In the genomic region with DNA sequence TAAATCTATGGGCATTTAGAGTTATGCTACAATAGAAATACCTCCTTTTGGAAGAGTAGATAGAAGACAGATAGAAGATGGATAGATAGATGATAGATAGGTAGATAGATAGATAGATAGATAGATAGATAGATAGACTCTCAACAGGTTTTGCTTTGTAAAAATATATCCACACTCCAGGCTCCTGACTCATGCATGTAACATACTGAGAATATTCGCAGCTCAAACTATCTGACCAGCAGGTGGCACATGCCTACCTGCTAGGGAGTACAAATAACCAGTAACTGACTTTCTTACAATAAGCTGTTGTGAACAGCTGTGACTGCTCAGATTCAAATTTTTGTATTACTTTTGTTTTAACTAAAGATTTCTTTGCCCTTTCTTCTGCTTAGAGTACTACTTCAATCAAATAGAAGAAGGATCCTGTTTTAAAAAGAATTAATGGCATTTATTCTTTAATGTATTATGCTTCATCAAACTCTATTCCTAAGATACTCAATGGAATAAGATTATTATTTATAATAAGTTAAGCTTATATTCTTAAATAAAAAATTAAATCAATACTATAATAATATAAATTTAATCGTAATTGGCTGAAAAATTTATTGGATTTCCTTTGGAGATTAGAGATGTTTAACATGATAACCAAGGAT, we compare ENCODE assay signal across 9 cellular contexts. TPM values are rescaled to one million over a fixed set of nuclear protein-coding genes. Genes with fewer than 3 reads are reported as not detected.
DNase-seq lines count a peak whose midpoint lies in the region; ATAC-seq and TF ChIP-seq lines count a peak whose summit lies in the region.
"Had no signal": no experiment of that assay in that cellular context is flagged by ENCODE, and none has a peak within 500 bp of the region (broad histone marks: within the 10 kb centered on the region; RNA-seq: fewer than 3 reads in every experiment).

No MANE protein-coding gene starts in this region.

- peaks cover 0 to 4% (median 0%) of the 10 kb centered on the region in 8 donors for H3K9me3 Mint-ChIP-seq in CD4-positive, alpha-beta memory T cell
- no peaks in the 10 kb centered on the region for H3K9me3 Mint-ChIP-seq in activated naive CD4-positive, alpha-beta T cell treated with anti-CD3 and anti-CD28 coated beads, Interleukin-2, amount 50 U/mL, for 72 hours

- no peaks in the 10 kb centered on the region for H3K9me3 ChIP-seq in CD4-positive, alpha-beta memory T cell (ENCODE audit: control insufficient read depth in 1 of 2, low read length in 2 of 2)
- no peaks in the 10 kb centered on the region for H3K9me3 ChIP-seq in upper lobe of left lung
- H3K9me3 ChIP-seq: neutrophil had no signal

- peak; percentile 94 for ATAC-seq in GM18907 (IDR thresholded peaks at IDR 0.05; ENCODE audit: unreplicated experiment)
- peak; percentile 93 for ATAC-seq in HG03135 (IDR thresholded peaks at IDR 0.05; ENCODE audit: unreplicated experiment)
- ATAC-seq in activated naive CD4-positive, alpha-beta T cell treated with anti-CD3 and anti-CD28 coated beads, Interleukin-2, amount 50 U/mL, for 72 hours, result peak; percentile 39 to 77
- ATAC-seq in upper lobe of left lung (ENCODE audit: low FRiP score in 2 of 2), result peak in 1 of 2 donors; percentile 67

- peak in 3 of 5 donors; percentile 12 to 25 (median 14) for DNase-seq in CD4-positive, alpha-beta memory T cell
- DNase-seq in NCI-H526 treated with DMSO at 0.1 percent for 48 hours (lab: John Stamatoyannopoulos, UW) (peak; percentile 7), iPS-NIHi7 (ENCODE audit: extremely low spot score) (peak; percentile 46), upper lobe of left lung (peak in 1 of 2 donors; percentile 66), middle frontal gyrus (ENCODE audit: extremely low spot score, low spot score) (no peak)
- no peak for DNase-seq in activated naive CD4-positive, alpha-beta T cell treated with anti-CD3 and anti-CD28 coated beads, Interleukin-2, amount 50 U/mL, for 72 hours (ENCODE audit: low spot score in 2 of 2)

- no peak overlapping the region for H3K27ac ChIP-seq in CD4-positive, alpha-beta memory T cell (ENCODE audit: low read depth, low read length)
- no peak overlapping the region for H3K27ac ChIP-seq in upper lobe of left lung
- H3K27ac ChIP-seq: neutrophil had no signal

- H3K36me3 ChIP-seq in CD4-positive, alpha-beta memory T cell (ENCODE audit: insufficient read depth, low read length), result no peaks in the 10 kb centered on the region
- H3K36me3 ChIP-seq in upper lobe of left lung, result no peaks in the 10 kb centered on the region
- H3K36me3 ChIP-seq: neutrophil had no signal

- H3K4me1 Mint-ChIP-seq in CD4-positive, alpha-beta memory T cell, result peaks cover 0 to 2% (median 0%) of the 10 kb centered on the region in 4 donors

- H3K4me3 ChIP-seq in CD4-positive, alpha-beta memory T cell (ENCODE audit: low read length in 2 of 2), result no peak overlapping the region
- no peak overlapping the region for H3K4me3 ChIP-seq in upper lobe of left lung

- intact Hi-C loops in CD4-positive, alpha-beta memory T cell (cut with micrococcal nuclease), result no loop called here

- POLR2A ChIA-PET in CD4-positive, alpha-beta memory T cell (lab: Charles Lee; ENCODE audit: partially characterized antibody), result no interaction called here

- no peaks in the 10 kb centered on the region for H3K27me3 Mint-ChIP-seq in CD4-positive, alpha-beta memory T cell

- no peaks in the 10 kb centered on the region for H3K27me3 ChIP-seq in CD4-positive, alpha-beta memory T cell (ENCODE audit: insufficient read depth, low read length)
- H3K27me3 ChIP-seq in upper lobe of left lung, result no peaks in the 10 kb centered on the region
- H3K27me3 ChIP-seq: neutrophil had no signal

- H3K4me3 Mint-ChIP-seq in CD4-positive, alpha-beta memory T cell, result no peak overlapping the region

- no peak overlapping the region for H3K27ac Mint-ChIP-seq in CD4-positive, alpha-beta memory T cell
- H3K27ac Mint-ChIP-seq in activated naive CD4-positive, alpha-beta T cell treated with anti-CD3 and anti-CD28 coated beads, Interleukin-2, amount 50 U/mL, for 72 hours, result no peak overlapping the region

- no peaks in the 10 kb centered on the region for H3K36me3 Mint-ChIP-seq in CD4-positive, alpha-beta memory T cell
- H3K36me3 Mint-ChIP-seq in activated naive CD4-positive, alpha-beta T cell treated with anti-CD3 and anti-CD28 coated beads, Interleukin-2, amount 50 U/mL, for 72 hours, result no peaks in the 10 kb centered on the region

- CTCF ChIA-PET in CD4-positive, alpha-beta memory T cell (lab: Charles Lee; ENCODE audit: partially characterized antibody), result interaction anchor here (0.6 to 1.5 kb wide), 14 partner anchors 9 to 351 kb away, joined by 3 to 8 read pairs (median 3); a partner anchor contains a TSS

- no peak for TF ChIP-seq EP300 in upper lobe of left lung (IDR thresholded peaks at IDR 0.05)

- TF ChIP-seq POLR2A in upper lobe of left lung (IDR thresholded peaks at IDR 0.05), result no peak

- peak in 5 of 6 experiments; percentile 16 to 63 (median 57) for TF ChIP-seq CTCF in upper lobe of left lung (IDR thresholded peaks at IDR 0.05)

- 18 to 22% methylated on average over 2 of the region's 2 CpGs for WGBS in upper lobe of left lung, 2 donors

- no peaks in the 10 kb centered on the region for H3K4me1 ChIP-seq in CD4-positive, alpha-beta memory T cell (ENCODE audit: insufficient read depth, low read length)
- H3K4me1 ChIP-seq in upper lobe of left lung, result no peaks in the 10 kb centered on the region

RNA-seq across cellular contexts. Expression of a gene that starts 15.8 kb away (rescaled TPM):
- 1 to 10 TPM; 3.4 to 5.1 TPM for total RNA-seq in CD4-positive, alpha-beta memory T cell
- polyA plus RNA-seq in CD4-positive, alpha-beta memory T cell, result 1 to 10 TPM; 1.2 to 2.3 TPM
- total RNA-seq in activated naive CD4-positive, alpha-beta T cell treated with anti-CD3 and anti-CD28 coated beads, Interleukin-2, amount 50 U/mL, for 72 hours, result 1 to 10 TPM; 6.1 to 7.2 TPM
- total RNA-seq in upper lobe of left lung, result 10 to 100 TPM; 14.3 to 38.8 (median 20.2) TPM

Comparison
In these comparisons a context has a peak if more than half of its experiments do, and no peak if none do; other contexts are left out.
1. DNase-seq: peak in CD4-positive, alpha-beta memory T cell (3 of 5), NCI-H526 treated with DMSO at 0.1 percent for 48 hours (single experiment) and iPS-NIHi7 (single experiment); none in activated naive CD4-positive, alpha-beta T cell treated with anti-CD3 and anti-CD28 coated beads, Interleukin-2, amount 50 U/mL, for 72 hours (0 of 2) and middle frontal gyrus (single experiment).